Comparison of ENCODE assay signal across 8 cellular contexts in the genomic region with DNA sequence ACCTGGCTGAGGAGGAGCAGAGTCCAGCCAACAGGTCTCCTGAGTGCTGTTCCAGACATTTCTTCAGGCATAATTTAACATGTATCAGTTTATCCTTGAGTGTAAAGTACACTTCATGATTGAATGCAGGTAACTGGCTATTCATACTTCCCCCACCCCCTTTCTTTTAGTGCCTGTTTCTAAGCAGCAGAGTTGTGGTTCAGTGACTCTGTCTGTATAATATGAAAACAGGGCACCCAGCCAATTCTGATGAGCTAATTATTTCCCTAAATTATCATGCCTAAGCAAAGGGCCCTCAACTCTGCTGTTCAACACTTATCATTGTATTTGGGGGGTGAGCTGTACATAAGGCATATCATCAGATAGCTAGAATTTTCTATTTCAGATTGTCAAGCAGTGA. TPM values are rescaled to one million over a fixed set of nuclear protein-coding genes. Genes with fewer than 3 reads are reported as not detected.
DNase-seq lines count a peak whose midpoint lies in the region; ATAC-seq, FAIRE-seq and TF ChIP-seq lines count a peak whose summit lies in the region.

No MANE protein-coding gene starts in this region.

- H3K27ac ChIP-seq in endothelial cell of umbilical vein (ENCODE audit: insufficient read depth, low read depth, low read length) (no peak overlapping the region), sigmoid colon (peak overlapping the region in 1 of 4 donors; percentile 47)

- H3K79me2 ChIP-seq in endothelial cell of umbilical vein (ENCODE audit: control insufficient read depth, insufficient read depth, low read length), result no peaks in the 10 kb centered on the region

- DNase-seq in Caki2 (ENCODE audit: low read depth) (peak; percentile 80), NCI-H446 (lab: John Stamatoyannopoulos, UW) (peak; percentile 73 to 85), endothelial cell of umbilical vein (ENCODE audit: low read depth, low spot score) (peak; percentile 89), urothelium cell line (ENCODE audit: low spot score) (peak; percentile 45), medulla oblongata (ENCODE audit: extremely low spot score) (no peak), SKM-1 treated with dmso at 0.1 percent for 144 hours (lab: John Stamatoyannopoulos, UW; ENCODE audit: unreplicated experiment) (no peak), sigmoid colon (no peak)

- TF ChIP-seq EP300 in sigmoid colon (IDR thresholded peaks at IDR 0.05), result no peak

- ATAC-seq in HG02884 (IDR thresholded peaks at IDR 0.05; ENCODE audit: unreplicated experiment), result peak; percentile 49

- H3K4me1 ChIP-seq in endothelial cell of umbilical vein (ENCODE audit: control insufficient read depth, extremely low read depth, insufficient read depth, low read length) (peaks cover 39% of the 10 kb centered on the region), sigmoid colon (peaks cover 0 to 25% (median 19%) of the 10 kb centered on the region in 4 donors)

- H3K9ac ChIP-seq in endothelial cell of umbilical vein (replicated peaks; ENCODE audit: extremely low read depth, insufficient read depth, low read length), result no peak overlapping the region

- BruUV-seq in endothelial cell of umbilical vein (replicated peaks; lab: Mats Ljungman, UMichigan), result no TSS peak

- H2AFZ ChIP-seq in endothelial cell of umbilical vein (ENCODE audit: low read depth, low read length), result no peak overlapping the region

- intact Hi-C loops in endothelial cell of umbilical vein (cut with micrococcal nuclease), result loop anchor here (1.0 kb wide), 1 partner anchor 147 kb away; no protein-coding TSS in a partner anchor
- intact Hi-C loops in sigmoid colon (cut with DNase I), result loop anchor here (2.0 kb wide), 1 partner anchor 51 kb away; no protein-coding TSS in a partner anchor

- CTCF ChIA-PET in endothelial cell of umbilical vein (lab: Charles Lee), result interaction anchor here (0.6 to 2.0 kb wide), 8 partner anchors 11 to 321 kb away, joined by 3 to 17 read pairs (median 4); no protein-coding TSS in a partner anchor

- POLR2A ChIA-PET in endothelial cell of umbilical vein (lab: Charles Lee), result interaction anchor here (0.6 to 1.4 kb wide), 2 partner anchors 52 to 54 kb away, joined by 3 to 4 read pairs; partner anchors contain the start of gene ZSWIM6

- H3K36me3 ChIP-seq in endothelial cell of umbilical vein (ENCODE audit: control insufficient read depth in 2 of 2, extremely low read depth in 1 of 2, insufficient read depth in 2 of 2, low read length in 2 of 2) (no peaks in the 10 kb centered on the region), sigmoid colon (no peaks in the 10 kb centered on the region)

- dilution Hi-C loops in endothelial cell of umbilical vein (cut with MboI; ENCODE audit: extremely low pct_ligation_motif_present, low sequenced_read_pairs), result no loop called here

- peak overlapping the region; percentile 14 for H3K4me2 ChIP-seq in endothelial cell of umbilical vein (ENCODE audit: insufficient read depth, low read length)

- TF ChIP-seq POLR2A in endothelial cell of umbilical vein (IDR thresholded peaks at IDR 0.05; ENCODE audit: low read depth, low read length) (no peak), sigmoid colon (IDR thresholded peaks at IDR 0.05) (no peak)

- FAIRE-seq in endothelial cell of umbilical vein (lab: Jason Lieb, UNC) (peak; percentile 72), urothelium cell line (lab: Jason Lieb, UNC) (peak; percentile 56)

- H3K9me1 ChIP-seq in endothelial cell of umbilical vein (replicated peaks; ENCODE audit: control insufficient read depth, extremely low read depth, insufficient read depth, low read length), result no peaks in the 10 kb centered on the region

- H3K4me3 ChIP-seq in endothelial cell of umbilical vein (replicated peaks in 1 of 3; ENCODE audit: insufficient read depth in 1 of 3, low read depth in 1 of 3, low read length in 3 of 3), result no peak overlapping the region
- H3K4me3 ChIP-seq in sigmoid colon, result no peak overlapping the region

- H3K9me3 ChIP-seq in endothelial cell of umbilical vein (replicated peaks; ENCODE audit: control insufficient read depth, insufficient read depth, low read length), result no peaks in the 10 kb centered on the region
- H3K9me3 ChIP-seq in sigmoid colon, result no peaks in the 10 kb centered on the region

- in situ Hi-C loops in Caki2 (cut with HindIII; ENCODE audit: low pct_unique_long_range_greater_than_20kb, low sequenced_read_pairs), result no loop called here

- H4K20me1 ChIP-seq in endothelial cell of umbilical vein (replicated peaks; ENCODE audit: control insufficient read depth, extremely low read depth, insufficient read depth, low read length), result no peaks in the 10 kb centered on the region

- no peak for TF ChIP-seq CTCF in endothelial cell of umbilical vein (IDR thresholded peaks at IDR 0.05; ENCODE audit: extremely low read depth in 1 of 2, insufficient read depth in 1 of 2, low read depth in 1 of 2, low read length in 2 of 2)
- no peak for TF ChIP-seq CTCF in sigmoid colon (IDR thresholded peaks at IDR 0.05)

- no peaks in the 10 kb centered on the region for H3K27me3 ChIP-seq in endothelial cell of umbilical vein (ENCODE audit: control insufficient read depth in 2 of 2, insufficient read depth in 2 of 2, low read length in 2 of 2)
- H3K27me3 ChIP-seq in sigmoid colon, result no peaks in the 10 kb centered on the region

TF ChIP-seq in endothelial cell of umbilical vein, 7 proteins besides CTCF, POLR2A, EP300 and RAD21:
- TF ChIP-seq GATA2 (IDR thresholded peaks at IDR 0.05; ENCODE audit: insufficient read depth, insufficient read length, low read depth, low read length), result no peak
- TF ChIP-seq MAX (IDR thresholded peaks at IDR 0.05; ENCODE audit: insufficient read depth, insufficient read length), result no peak
- TF ChIP-seq POLR2AphosphoS5 (IDR thresholded peaks at IDR 0.05; ENCODE audit: insufficient read depth, low read depth, low read length), result no peak
- TF ChIP-seq MYC (IDR thresholded peaks at IDR 0.05; ENCODE audit: low read depth, low read length), result no peak
- TF ChIP-seq FOS (IDR thresholded peaks at IDR 0.05; ENCODE audit: borderline replicate concordance, insufficient read depth, low read length), result peak; percentile 27
- peak; percentile 46 for TF ChIP-seq JUN (IDR thresholded peaks at IDR 0.05; ENCODE audit: borderline replicate concordance, insufficient read depth, insufficient read length, low read depth)

RNA-seq across cellular contexts. Expression of gene ZSWIM6, which starts 51.9 kb away (rescaled TPM):
- total RNA-seq in Caki2 (2014; rRNA removed; shearing (Covaris generic); ENCODE audit: low replicate concordance), result 1.8 TPM in 2 replicates
- total RNA-seq in endothelial cell of umbilical vein, result 25.3 and 25.7 TPM in 2 replicates
- polyA plus RNA-seq in endothelial cell of umbilical vein, result 12.8 and 14.9 TPM in 2 replicates
- polyA plus RNA-seq in endothelial cell of umbilical vein (2011; cell fraction: cytosol; rRNA removed), result 10.2 and 10.4 TPM in 2 replicates
- polyA plus RNA-seq in endothelial cell of umbilical vein (2011; cell fraction: nucleus; rRNA removed), result 60.3 and 64.0 TPM in 2 replicates
- polyA plus RNA-seq in endothelial cell of umbilical vein (2012), result 12.8 and 15.4 TPM in 2 replicates
- 50.4 and 51.5 TPM in 2 replicates for polyA minus RNA-seq in endothelial cell of umbilical vein
- polyA minus RNA-seq in endothelial cell of umbilical vein (2011; cell fraction: cytosol; rRNA and poly(A)+ RNA removed), result 13.3 TPM
- 52.0 and 72.2 TPM in 2 replicates for polyA minus RNA-seq in endothelial cell of umbilical vein (2011; cell fraction: nucleus; rRNA and poly(A)+ RNA removed)
- 10 to 100 TPM; 11.3 to 17.7 (median 13.3) TPM for total RNA-seq in sigmoid colon
- polyA plus RNA-seq in sigmoid colon, result 1 to 10 TPM; 4.2 to 6.7 (median 5.8) TPM

Comparison
In these comparisons a context has a peak if more than half of its experiments do, and no peak if none do; other contexts are left out.
1. DNase-seq: peak in Caki2 (single experiment), NCI-H446 (2 of 2), endothelial cell of umbilical vein (single experiment) and urothelium cell line (single experiment); none in medulla oblongata (single experiment), SKM-1 treated with dmso at 0.1 percent for 144 hours (single experiment) and sigmoid colon (single experiment).